8 cellular contexts compared by ENCODE assay signal in genomic region chr16:21952040-21952792, GRCh38. TPM values are rescaled to one million over a fixed set of nuclear protein-coding genes. Genes with fewer than 3 reads are reported as not detected.
DNase-seq lines count a peak whose midpoint lies in the region; ATAC-seq and TF ChIP-seq lines count a peak whose summit lies in the region.

No MANE protein-coding gene starts in this region.

- WGBS in lower leg skin, 2 donors, result 2% methylated on average over 24 of the region's 24 CpGs

- H3K36me3 Mint-ChIP-seq in activated CD4-positive, alpha-beta T cell treated with anti-CD3 and anti-CD28 coated beads, Interleukin-2, amount 10 ng/mL, durations not matched to agents 7 days and 5 days (ENCODE audit: low read depth), result peaks cover 14% of the 10 kb centered on the region
- H3K36me3 Mint-ChIP-seq in dendritic cell treated with granulocyte-macrophage colony-stimulating factor and Interleukin-4, amounts not matched to agents 40 ng/mL and 50 ng/mL, for 4 days (ENCODE audit: low read depth), result peaks cover 48% of the 10 kb centered on the region

- POLR2A ChIA-PET in activated CD4-positive, alpha-beta T cell treated with anti-CD3 and anti-CD28 coated beads, Interleukin-2, amount 10 ng/mL, durations not matched to agents 7 days and 5 days (lab: Charles Lee), result no interaction called here

- TF ChIP-seq POLR2A in lower leg skin (IDR thresholded peaks at IDR 0.05), result no peak

- CTCF ChIA-PET in activated CD4-positive, alpha-beta T cell treated with anti-CD3 and anti-CD28 coated beads, Interleukin-2, amount 10 ng/mL, durations not matched to agents 7 days and 5 days (lab: Charles Lee), result interaction anchor here (1.0 kb wide), 1 partner anchor 236 kb away, joined by 3 read pairs; no protein-coding TSS in a partner anchor

- H3K4me3 Mint-ChIP-seq in activated CD4-positive, alpha-beta T cell treated with anti-CD3 and anti-CD28 coated beads, Interleukin-2, amount 10 ng/mL, durations not matched to agents 7 days and 5 days, result peak overlapping the region; percentile 96
- H3K4me3 Mint-ChIP-seq in dendritic cell treated with granulocyte-macrophage colony-stimulating factor and Interleukin-4, amounts not matched to agents 40 ng/mL and 50 ng/mL, for 4 days, result peak overlapping the region; percentile 93

- H3K4me3 ChIP-seq in lower leg skin (ENCODE audit: low read depth, poor library complexity, severe bottlenecking), result peak overlapping the region; percentile 93

- intact Hi-C loops in dendritic cell treated with granulocyte-macrophage colony-stimulating factor and Interleukin-4, amounts not matched to agents 40 ng/mL and 50 ng/mL, for 4 days (cut with micrococcal nuclease), result loop anchor here (5.0 kb wide), 1 partner anchor 235 kb away; no protein-coding TSS in a partner anchor
- intact Hi-C loops in lower leg skin (cut with DNase I; ENCODE audit: low total_unique reads), result no loop called here

- H3K9me3 Mint-ChIP-seq in activated CD4-positive, alpha-beta T cell treated with anti-CD3 and anti-CD28 coated beads, Interleukin-2, amount 10 ng/mL, durations not matched to agents 7 days and 5 days, result no peaks in the 10 kb centered on the region
- no peaks in the 10 kb centered on the region for H3K9me3 Mint-ChIP-seq in dendritic cell treated with granulocyte-macrophage colony-stimulating factor and Interleukin-4, amounts not matched to agents 40 ng/mL and 50 ng/mL, for 4 days

- no peaks in the 10 kb centered on the region for H3K27me3 Mint-ChIP-seq in activated CD4-positive, alpha-beta T cell treated with anti-CD3 and anti-CD28 coated beads, Interleukin-2, amount 10 ng/mL, durations not matched to agents 7 days and 5 days
- peaks cover 2% of the 10 kb centered on the region for H3K27me3 Mint-ChIP-seq in dendritic cell treated with granulocyte-macrophage colony-stimulating factor and Interleukin-4, amounts not matched to agents 40 ng/mL and 50 ng/mL, for 4 days

- TF ChIP-seq CTCF in lower leg skin (IDR thresholded peaks at IDR 0.05), result no peak

- peak overlapping the region; percentile 95 for H3K27ac Mint-ChIP-seq in activated CD4-positive, alpha-beta T cell treated with anti-CD3 and anti-CD28 coated beads, Interleukin-2, amount 10 ng/mL, durations not matched to agents 7 days and 5 days
- peak overlapping the region; percentile 100 for H3K27ac Mint-ChIP-seq in dendritic cell treated with granulocyte-macrophage colony-stimulating factor and Interleukin-4, amounts not matched to agents 40 ng/mL and 50 ng/mL, for 4 days

- DNase-seq in activated CD8-positive, alpha-beta memory T cell treated with anti-CD3 and anti-CD28 coated beads for 1 hour (ENCODE audit: extremely low read depth in 1 of 2, low read depth in 1 of 2), result peak; percentile 41 to 54
- no peak for DNase-seq in activated CD8-positive, alpha-beta memory T cell treated with anti-CD3 and anti-CD28 coated beads for 24 hours
- peak; percentile 11 for DNase-seq in NCI-H446 treated with DMSO at 0.1 percent for 48 hours (lab: John Stamatoyannopoulos, UW)
- peak; percentile 81 for DNase-seq in activated CD4-positive, alpha-beta T cell treated with anti-CD3 and anti-CD28 coated beads, Interleukin-2, amount 10 ng/mL, durations not matched to agents 7 days and 5 days
- peak; percentile 69 to 92 for DNase-seq in lower leg skin (ENCODE audit: low spot score in 2 of 2)
- peak; percentile 55 to 72 (median 55) for DNase-seq in stimulated activated CD4-positive, alpha-beta T cell treated with anti-CD3 and anti-CD28 coated beads, TNF-alpha, amount 100 ng/mL, for 24 hours (ENCODE audit: low read depth in 3 of 3)

- ATAC-seq in HG03097 (IDR thresholded peaks at IDR 0.05; ENCODE audit: low FRiP score, unreplicated experiment), result peak; percentile 25

- H3K4me1 Mint-ChIP-seq in activated CD4-positive, alpha-beta T cell treated with anti-CD3 and anti-CD28 coated beads, Interleukin-2, amount 10 ng/mL, durations not matched to agents 7 days and 5 days, result peaks cover 56% of the 10 kb centered on the region
- H3K4me1 Mint-ChIP-seq in dendritic cell treated with granulocyte-macrophage colony-stimulating factor and Interleukin-4, amounts not matched to agents 40 ng/mL and 50 ng/mL, for 4 days (ENCODE audit: low read depth), result peaks cover 25% of the 10 kb centered on the region

RNA-seq across cellular contexts. Expression of gene UQCRC2, which starts 0.9 kb away (rescaled TPM):
- 100 to 1,000 TPM; 198 to 231 TPM for total RNA-seq in activated CD4-positive, alpha-beta T cell treated with anti-CD3 and anti-CD28 coated beads, Interleukin-2, amount 10 ng/mL, durations not matched to agents 7 days and 5 days
- total RNA-seq in lower leg skin, result 100 to 1,000 TPM in 3 of 4 donors, 10 to 100 TPM in 1; 99.9 to 153 (median 140) TPM

RNA-seq across cellular contexts. Expression of gene PDZD9, which starts 48.7 kb away (rescaled TPM):
- not detected for total RNA-seq in activated CD4-positive, alpha-beta T cell treated with anti-CD3 and anti-CD28 coated beads, Interleukin-2, amount 10 ng/mL, durations not matched to agents 7 days and 5 days
- not detected for total RNA-seq in lower leg skin

RNA-seq across cellular contexts. Expression of gene MOSMO, which starts 55.7 kb away (rescaled TPM):
- total RNA-seq in activated CD4-positive, alpha-beta T cell treated with anti-CD3 and anti-CD28 coated beads, Interleukin-2, amount 10 ng/mL, durations not matched to agents 7 days and 5 days, result 10 to 100 TPM; 10.7 to 11.9 TPM
- total RNA-seq in lower leg skin, result 10 to 100 TPM in 3 of 4 donors, 1 to 10 TPM in 1; 8.3 to 16.4 (median 13.1) TPM
